Comparison of ENCODE assay signal across 8 cellular contexts in the genomic region with DNA sequence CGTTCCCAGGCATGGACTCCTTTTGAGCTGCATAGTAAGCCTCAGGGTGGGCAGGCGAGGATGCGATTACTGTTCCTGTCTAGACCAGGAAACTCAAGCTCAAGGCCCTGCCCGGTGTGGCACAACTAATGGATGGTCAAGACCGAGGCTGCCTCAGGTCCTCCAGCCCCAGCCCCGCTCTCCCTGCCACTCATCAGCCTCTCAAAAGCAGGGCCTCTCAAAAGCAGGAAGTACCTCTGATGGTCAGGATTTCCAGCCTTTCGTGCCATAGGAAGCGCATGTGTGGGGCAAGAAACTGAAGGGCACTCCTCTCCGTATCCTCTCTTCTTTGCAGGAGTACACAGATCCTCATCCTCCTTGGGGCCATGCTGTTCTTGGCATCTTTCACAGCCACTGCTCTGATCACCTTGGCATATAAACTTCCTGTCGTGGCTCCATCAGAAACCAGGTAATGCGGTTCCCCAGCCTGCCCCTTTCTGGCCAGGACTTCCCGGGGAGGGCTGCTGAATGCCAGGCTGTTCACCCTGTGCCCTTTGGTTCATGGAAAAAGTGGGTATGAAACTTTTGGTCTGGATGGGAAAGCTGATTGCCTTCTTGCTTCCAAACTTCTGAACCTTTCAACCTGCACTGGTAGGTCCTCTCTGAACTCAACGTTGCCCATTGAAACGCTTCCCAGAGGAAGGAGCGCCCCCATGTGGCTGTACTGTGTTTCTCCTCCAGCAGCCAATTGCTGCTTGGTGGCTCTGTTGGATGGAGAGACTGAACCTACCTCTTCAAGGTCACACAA.
DNase-seq lines count a peak whose midpoint lies in the region; ATAC-seq and TF ChIP-seq lines count a peak whose summit lies in the region.

No MANE protein-coding gene starts in this region.

- no peak overlapping the region for H3K4me3 Mint-ChIP-seq in activated CD4-positive, alpha-beta T cell treated with anti-CD3 and anti-CD28 coated beads for 36 hours
- H3K4me3 Mint-ChIP-seq in glutamatergic neuron (ENCODE audit: unreplicated experiment) = no peak overlapping the region

- peaks cover 11% of the 10 kb centered on the region for H3K27me3 Mint-ChIP-seq in activated CD4-positive, alpha-beta T cell treated with anti-CD3 and anti-CD28 coated beads for 36 hours
- H3K27me3 Mint-ChIP-seq in glutamatergic neuron (ENCODE audit: unreplicated experiment) = peaks cover 6% of the 10 kb centered on the region

- H3K27ac Mint-ChIP-seq in activated CD4-positive, alpha-beta T cell treated with anti-CD3 and anti-CD28 coated beads for 36 hours = no peak overlapping the region
- no peak overlapping the region for H3K27ac Mint-ChIP-seq in glutamatergic neuron (ENCODE audit: unreplicated experiment)

- intact Hi-C loops in activated CD4-positive, alpha-beta T cell treated with anti-CD3 and anti-CD28 coated beads for 36 hours (cut with DNase I, micrococcal nuclease) = loop anchor here (1.0 kb wide), 2 partner anchors 276 to 289 kb away; no protein-coding TSS in a partner anchor
- intact Hi-C loops in posterior cingulate gyrus (cut with DNase I) = loop anchor here (5.0 kb wide), 1 partner anchor 195 kb away; a partner anchor contains a TSS

- H3K9me3 Mint-ChIP-seq in activated CD4-positive, alpha-beta T cell treated with anti-CD3 and anti-CD28 coated beads for 36 hours (ENCODE audit: low read depth) = no peaks in the 10 kb centered on the region
- no peaks in the 10 kb centered on the region for H3K9me3 Mint-ChIP-seq in glutamatergic neuron (ENCODE audit: unreplicated experiment)

- H3K36me3 Mint-ChIP-seq in activated CD4-positive, alpha-beta T cell treated with anti-CD3 and anti-CD28 coated beads for 36 hours (ENCODE audit: low read depth) = no peaks in the 10 kb centered on the region
- H3K36me3 Mint-ChIP-seq in glutamatergic neuron (ENCODE audit: unreplicated experiment) = no peaks in the 10 kb centered on the region

- peaks cover 2% of the 10 kb centered on the region for H3K4me1 Mint-ChIP-seq in activated CD4-positive, alpha-beta T cell treated with anti-CD3 and anti-CD28 coated beads for 36 hours
- H3K4me1 Mint-ChIP-seq in glutamatergic neuron (ENCODE audit: low read depth, unreplicated experiment) = peaks cover 20% of the 10 kb centered on the region

- POLR2A ChIA-PET in activated CD4-positive, alpha-beta T cell treated with anti-CD3 and anti-CD28 coated beads for 36 hours (lab: Charles Lee) = no interaction called here

- CTCF ChIA-PET in activated CD4-positive, alpha-beta T cell treated with anti-CD3 and anti-CD28 coated beads for 36 hours (lab: Charles Lee) = interaction anchor here (1.1 kb wide), 2 partner anchors 272 to 273 kb away, joined by 3 to 5 read pairs; no protein-coding TSS in a partner anchor

- ATAC-seq in activated CD4-positive, alpha-beta T cell treated with anti-CD3 and anti-CD28 coated beads for 36 hours = peak; percentile 79
- peak; percentile 69 for ATAC-seq in HG03280 (IDR thresholded peaks at IDR 0.05; ENCODE audit: unreplicated experiment)
- ATAC-seq in GM18868 (IDR thresholded peaks at IDR 0.05; ENCODE audit: unreplicated experiment) = no peak

- peak; percentile 89 for TF ChIP-seq CTCF in glutamatergic neuron (IDR thresholded peaks at IDR 0.05; ENCODE audit: partially characterized antibody, unreplicated experiment)

- DNase-seq in activated CD4-positive, alpha-beta T cell treated with anti-CD3 and anti-CD28 coated beads for 36 hours = peak; percentile 90
- DNase-seq in activated CD4-positive, alpha-beta T cell treated with anti-CD3 and anti-CD28 coated beads for 1 hour = no peak
- DNase-seq in NCI-H82 treated with DMSO at 0.1 percent for 48 hours (lab: John Stamatoyannopoulos, UW; ENCODE audit: unreplicated experiment) (peak; percentile 66), glutamatergic neuron (peak; percentile 89), posterior cingulate gyrus (peak; percentile 61 to 97 (median 88))
- peak; percentile 7 for DNase-seq in activated gamma-delta T cell treated with anti-CD3 and anti-CD28 coated beads, Interleukin-2, amount 50 U/mL, for 16 hours (ENCODE audit: low read depth)
